Comparison of ENCODE assay signal across 19 cellular contexts in the genomic region with DNA sequence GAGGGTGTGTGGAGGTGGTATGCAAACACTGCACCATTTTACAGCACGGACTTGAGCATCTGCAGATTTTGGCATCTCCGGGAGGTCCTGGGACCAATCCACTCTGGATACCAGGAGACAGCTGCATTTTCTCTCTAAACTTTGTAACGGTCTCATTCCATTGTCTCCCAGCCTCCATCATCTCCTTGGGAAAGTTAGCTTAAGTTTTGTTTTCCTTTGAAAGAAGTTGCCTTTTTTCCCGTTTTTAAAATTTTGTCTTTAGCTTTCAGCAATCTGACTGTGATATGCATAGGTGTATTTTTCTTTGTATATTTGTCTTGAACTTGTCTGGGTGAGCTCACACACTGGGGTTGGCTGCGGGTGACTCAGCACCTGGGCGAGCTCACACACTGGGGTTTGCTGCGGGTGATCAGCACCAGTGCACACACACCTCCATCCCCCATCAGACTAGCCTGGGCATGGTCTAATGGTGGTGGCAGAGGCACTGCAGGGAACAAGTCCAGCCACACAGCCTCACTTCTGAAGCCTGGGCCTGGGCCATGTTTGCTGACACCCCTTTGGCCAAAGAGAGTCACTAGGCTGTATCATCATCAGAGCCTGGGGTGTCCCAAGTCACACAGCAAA. TPM values are rescaled to one million over a fixed set of nuclear protein-coding genes. Genes with fewer than 3 reads are reported as not detected.
DNase-seq lines count a peak whose midpoint lies in the region; ATAC-seq and TF ChIP-seq lines count a peak whose summit lies in the region.
"Had no signal": no experiment of that assay in that cellular context is flagged by ENCODE, and none has a peak within 500 bp of the region (broad histone marks: within the 10 kb centered on the region; RNA-seq: fewer than 3 reads in every experiment).

No MANE protein-coding gene starts in this region.

- no peak for TF ChIP-seq RAD21 in Ishikawa (IDR thresholded peaks at IDR 0.05; ENCODE audit: low read depth)

- H3K27ac ChIP-seq in mammary epithelial cell (ENCODE audit: insufficient read depth, low read depth, low read length): peak overlapping the region; percentile 19
- H3K27ac ChIP-seq: brain microvascular endothelial cell, gastrocnemius medialis, ovary, VCaP had no signal

- H3K9ac ChIP-seq in mammary epithelial cell (ENCODE audit: insufficient read depth, low read length): no peak overlapping the region

- no peak overlapping the region for H3K4me3 ChIP-seq in mammary epithelial cell (replicated peaks in 1 of 3; ENCODE audit: insufficient read depth in 1 of 3, low read depth in 2 of 3, low read length in 3 of 3)
- H3K4me3 ChIP-seq: gastrocnemius medialis, ovary had no signal

- dilution Hi-C loops in mammary epithelial cell (cut with HindIII; ENCODE audit: low sequenced_read_pairs): loop anchor here (5.0 kb wide), 1 partner anchor 46 kb away; no protein-coding TSS in a partner anchor

- CTCF ChIA-PET in mammary epithelial cell (lab: Charles Lee; ENCODE audit: low non-redundant PET): no interaction called here

- no peak for TF ChIP-seq CTCF in mammary epithelial cell (conservative IDR thresholded peaks at IDR 0.05 in 1 of 2, IDR thresholded peaks at IDR 0.05 in 1 of 2; ENCODE audit: extremely low read depth in 1 of 2, insufficient read depth in 1 of 2, low read depth in 1 of 2, low read length in 2 of 2)

- ATAC-seq in HG03039 (IDR thresholded peaks at IDR 0.05; ENCODE audit: unreplicated experiment): no peak
- ATAC-seq: gastrocnemius medialis had no signal

- no peak; the same call in 1 of the 2 replicates for TF ChIP-seq EP300 in Ishikawa (IDR thresholded peaks at IDR 0.05; ENCODE audit: borderline replicate concordance)

- DNase-seq in Daoy (ENCODE audit: low read depth) (peak; percentile 48), mammary epithelial cell (peak; percentile 89), kidney glomerular epithelial cell (lab: John Stamatoyannopoulos, UW) (peak; percentile 81), 8988T (no peak), MV-4-11 (lab: John Stamatoyannopoulos, UW) (no peak)
- DNase-seq in activated effector memory CD4-positive, alpha-beta T cell treated with anti-CD3 and anti-CD28 coated beads, Interleukin-2, amount 50 U/mL, for 16 hours: no peak
- DNase-seq: activated CD4-positive, alpha-beta T cell treated with anti-CD3 and anti-CD28 coated beads, Interleukin-2, amount 50 U/mL, for 48 hours; brain microvascular endothelial cell; Caco-2; H9; Kasumi-1; naive B cell; NCI-H146; substantia nigra had no signal

- H2AFZ ChIP-seq in mammary epithelial cell (ENCODE audit: low read depth, low read length): peak overlapping the region; percentile 38

- no TSS peak for BruUV-seq in mammary epithelial cell (replicated peaks; lab: Mats Ljungman, UMichigan)

- H3K9me3 ChIP-seq in mammary epithelial cell (replicated peaks; ENCODE audit: insufficient read depth, low read length): no peaks in the 10 kb centered on the region
- H3K9me3 ChIP-seq: gastrocnemius medialis, ovary had no signal

- H3K4me2 ChIP-seq in mammary epithelial cell (ENCODE audit: insufficient read depth, low read depth, low read length): peak overlapping the region; percentile 37

- in situ Hi-C loops in mammary epithelial cell (cut with MboI; ENCODE audit: low sequenced_read_pairs in 2 of 2): no loop called here

- peaks cover 18% of the 10 kb centered on the region for H3K4me1 ChIP-seq in mammary epithelial cell (ENCODE audit: insufficient read depth, low read length)
- H3K4me1 ChIP-seq: gastrocnemius medialis had no signal

- H3K79me2 ChIP-seq in mammary epithelial cell (ENCODE audit: insufficient read depth, low read length): no peaks in the 10 kb centered on the region

- intact Hi-C loops in mammary epithelial cell (cut with micrococcal nuclease): no loop called here

- no peaks in the 10 kb centered on the region for H3K27me3 ChIP-seq in mammary epithelial cell (ENCODE audit: insufficient read depth, low read length)
- H3K27me3 ChIP-seq: brain microvascular endothelial cell, ovary had no signal

- no peaks in the 10 kb centered on the region for H4K20me1 ChIP-seq in mammary epithelial cell (ENCODE audit: insufficient read depth, low read length)

- 46% methylated on average over 7 of the region's 7 CpGs for WGBS in mammary epithelial cell (ENCODE audit: low coverage, missing lambda C conversion rate)

- H3K36me3 ChIP-seq in mammary epithelial cell (ENCODE audit: insufficient read depth, low read length): no peaks in the 10 kb centered on the region
- H3K36me3 ChIP-seq: brain microvascular endothelial cell, gastrocnemius medialis, ovary had no signal

TF ChIP-seq in Ishikawa, 13 proteins besides CTCF, POLR2A, EP300 and RAD21:
- TF ChIP-seq TCF12 (IDR thresholded peaks at IDR 0.05; ENCODE audit: low read depth) (0 out of 2 replicates have a peak, but pooled peaks have one; percentile 17), CEBPB (IDR thresholded peaks at IDR 0.05) (no peak)

RNA-seq across cellular contexts. Expression of a gene that starts 32.1 kb away (rescaled TPM):
- total RNA-seq in Daoy (2014; rRNA removed; shearing (Covaris generic)): 29.5 and 38.9 TPM in 2 replicates
- 10 to 100 TPM; 45.6 to 79.7 TPM for total RNA-seq in mammary epithelial cell
- polyA plus RNA-seq in mammary epithelial cell: 27.3 TPM
- polyA minus RNA-seq in mammary epithelial cell: 7.5 TPM

Comparison
In these comparisons a context has a peak if more than half of its experiments do, and no peak if none do; other contexts are left out.
1. DNase-seq: peak in Daoy (single experiment), mammary epithelial cell (single experiment) and kidney glomerular epithelial cell (single experiment); none in 8988T (single experiment), activated effector memory CD4-positive, alpha-beta T cell treated with anti-CD3 and anti-CD28 coated beads, Interleukin-2, amount 50 U/mL, for 16 hours (single experiment) and MV-4-11 (single experiment).